ENCODE assay signal across 14 cellular contexts in the genomic region with DNA sequence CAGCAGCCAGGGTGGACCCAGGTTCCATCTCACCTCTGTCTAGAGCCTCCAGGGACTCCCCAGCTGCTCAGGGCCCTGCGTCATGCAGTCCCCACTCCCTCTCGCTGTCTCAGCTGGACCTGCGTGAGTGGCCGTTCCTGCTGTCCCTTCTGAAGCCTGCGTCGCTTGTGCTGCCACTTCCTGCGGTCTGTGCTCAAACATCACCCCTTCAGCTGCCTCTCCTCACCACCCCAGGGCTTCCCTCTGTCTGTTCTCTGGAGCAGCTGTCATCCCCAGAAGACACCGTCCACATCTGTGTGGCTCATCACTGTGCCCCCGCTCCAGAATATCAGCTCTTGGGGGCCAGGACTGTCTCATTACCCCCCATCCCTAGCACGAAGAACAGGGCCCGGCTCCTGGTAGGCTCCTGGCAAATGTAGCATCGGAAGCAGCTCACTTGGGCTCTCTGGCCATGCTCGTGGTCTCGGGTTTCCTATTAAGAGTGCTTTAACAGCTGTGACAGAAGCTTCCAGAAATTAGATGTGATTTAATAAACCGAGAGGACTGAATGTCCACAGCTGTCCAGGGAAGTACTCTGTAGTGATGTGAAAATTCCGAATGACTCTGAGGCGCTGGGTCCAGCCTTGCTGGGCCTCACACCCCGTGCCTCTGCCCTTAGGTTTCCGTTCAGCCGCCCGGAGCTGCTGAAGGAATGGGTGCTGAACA. TPM values are rescaled to one million over a fixed set of nuclear protein-coding genes. Genes with fewer than 3 reads are reported as not detected.
DNase-seq lines count a peak whose midpoint lies in the region; ATAC-seq, FAIRE-seq and TF ChIP-seq lines count a peak whose summit lies in the region.
"Had no signal": no experiment of that assay in that cellular context is flagged by ENCODE, and none has a peak within 500 bp of the region (broad histone marks: within the 10 kb centered on the region; RNA-seq: fewer than 3 reads in every experiment).

No MANE protein-coding gene starts in this region.

- peaks cover 2 to 49% (median 7%) of the 10 kb centered on the region in 3 donors for H3K36me3 Mint-ChIP-seq in CD8-positive, alpha-beta memory T cell
- peaks cover 20% of the 10 kb centered on the region for H3K36me3 Mint-ChIP-seq in neural progenitor cell

- no peaks in the 10 kb centered on the region for H3K9me3 Mint-ChIP-seq in CD8-positive, alpha-beta memory T cell
- H3K9me3 Mint-ChIP-seq in neural progenitor cell: no peaks in the 10 kb centered on the region
- H3K9me3 Mint-ChIP-seq: CD14-positive monocyte had no signal

- intact Hi-C loops in GM12878 (cut with micrococcal nuclease; ENCODE audit: unreplicated experiment): no loop called here

- TF ChIP-seq POLR2A in GM12878 (IDR thresholded peaks at IDR 0.05; ENCODE audit: low read depth, low read length): 0 out of 2 replicates have a peak, but pooled peaks have one; percentile 0

- no peak for TF ChIP-seq EP300 in GM12878 (IDR thresholded peaks at IDR 0.05; ENCODE audit: borderline replicate concordance in 1 of 2, control insufficient read depth in 1 of 2, low read depth in 2 of 2, low read length in 2 of 2)

- no peak for TF ChIP-seq RAD21 in GM12878 (IDR thresholded peaks at IDR 0.05; ENCODE audit: insufficient read depth, low read depth, low read length)

- RAD21 ChIA-PET in GM12878 (lab: Charles Lee; ENCODE audit: unreplicated experiment): no interaction called here

- peaks cover 1% of the 10 kb centered on the region for H3K36me3 ChIP-seq in CD8-positive, alpha-beta memory T cell (ENCODE audit: insufficient read depth, low read length)
- peaks cover 53% of the 10 kb centered on the region for H3K36me3 ChIP-seq in HUES64 (ENCODE audit: insufficient read depth, low read length)
- H3K36me3 ChIP-seq in GM12878 (ENCODE audit: control insufficient read depth in 2 of 2, insufficient read depth in 2 of 2, low read length in 1 of 2): peaks cover 3 to 9% of the 10 kb centered on the region in 2 experiments; a peak in 3 of 4 replicates
- H3K36me3 ChIP-seq in neural progenitor cell: no peaks in the 10 kb centered on the region

- no TSS peak for BruUV-seq in GM12878 (replicated peaks; lab: Mats Ljungman, UMichigan)

- FAIRE-seq in GM12878 (lab: Jason Lieb, UNC): no peak
- FAIRE-seq: K562 had no signal

- H3K4me3 Mint-ChIP-seq in CD8-positive, alpha-beta memory T cell: peak overlapping the region in 5 of 7 donors; percentile 48 to 90 (median 59)
- H3K4me3 Mint-ChIP-seq in neural progenitor cell: peak overlapping the region; percentile 47

- H2AFZ ChIP-seq in GM12878 (ENCODE audit: control insufficient read depth, low read depth, low read length) (no peak overlapping the region), neural progenitor cell (replicated peaks) (no peak overlapping the region)

- H3K4me1 ChIP-seq in CD8-positive, alpha-beta memory T cell (ENCODE audit: insufficient read depth, low read length): peaks cover 20% of the 10 kb centered on the region
- 0 out of 2 replicates have a peak, but pooled peaks cover 2% of the 10 kb centered on the region for H3K4me1 ChIP-seq in HUES64 (ENCODE audit: insufficient read depth, low read length)
- H3K4me1 ChIP-seq in GM12878 (ENCODE audit: control insufficient read depth, insufficient read depth, low read length): peaks cover 16% of the 10 kb centered on the region
- peaks cover 8% of the 10 kb centered on the region for H3K4me1 ChIP-seq in neural progenitor cell

- H3K4me1 Mint-ChIP-seq in CD8-positive, alpha-beta memory T cell: peaks cover 26 to 40% (median 26%) of the 10 kb centered on the region in 3 donors
- H3K4me1 Mint-ChIP-seq in neural progenitor cell: peaks cover 16% of the 10 kb centered on the region

- H3K27ac ChIP-seq in CD8-positive, alpha-beta memory T cell (ENCODE audit: low read depth, low read length): no peak overlapping the region
- H3K27ac ChIP-seq in HUES64 (ENCODE audit: low read depth, low read length): no peak overlapping the region
- H3K27ac ChIP-seq in GM12878 (ENCODE audit: control insufficient read depth, insufficient read depth): no peak overlapping the region
- H3K27ac ChIP-seq in neural progenitor cell: no peak overlapping the region
- H3K27ac ChIP-seq: Peyer's patch had no signal

- H3K4me3 ChIP-seq in CD8-positive, alpha-beta memory T cell (ENCODE audit: low read length): no peak overlapping the region
- H3K4me3 ChIP-seq in HUES64 (ENCODE audit: low read length): no peak overlapping the region
- no peak overlapping the region for H3K4me3 ChIP-seq in GM12878
- no peak overlapping the region for H3K4me3 ChIP-seq in neural progenitor cell
- H3K4me3 ChIP-seq: K562, Peyer's patch had no signal

- H3K79me2 ChIP-seq in GM12878 (ENCODE audit: control insufficient read depth, insufficient read depth, low read length): peaks cover 22% of the 10 kb centered on the region
- H3K79me2 ChIP-seq in neural progenitor cell (ENCODE audit: low read depth): peaks cover 28% of the 10 kb centered on the region

- H3K27ac Mint-ChIP-seq in CD8-positive, alpha-beta memory T cell: peak overlapping the region in 4 of 8 donors; percentile 35 to 73 (median 59)
- no peak overlapping the region for H3K27ac Mint-ChIP-seq in neural progenitor cell

- H3F3A ChIP-seq in neural progenitor cell (ENCODE audit: low read depth): peaks cover 19% of the 10 kb centered on the region

- H3K9ac ChIP-seq in HUES64 (ENCODE audit: low read depth, low read length) (0 out of 2 replicates have a peak overlapping the region, but pooled peaks have one; percentile 14), GM12878 (ENCODE audit: control insufficient read depth, insufficient read depth, low read length) (no peak overlapping the region), neural progenitor cell (no peak overlapping the region)

- CTCF ChIA-PET in CD8-positive, alpha-beta memory T cell (lab: Charles Lee): interaction anchor here (1.0 to 1.7 kb wide), 3 partner anchors 19 to 26 kb away, joined by 3 to 6 read pairs (median 4); a partner anchor contains a TSS
- CTCF ChIA-PET in GM12878 (lab: Yijun Ruan, JAX): no interaction called here

- in situ Hi-C loops in GM12878 (cut with MboI): no loop called here

- WGBS in HUES64: 94% methylated on average over 21 of the region's 21 CpGs
- WGBS in GM12878 (ENCODE audit: insufficient coverage, insufficient replicate concordance, low lambda C conversion rate, missing lambda C conversion rate): 92% methylated on average over 21 of the region's 21 CpGs

- POLR2A ChIA-PET in CD8-positive, alpha-beta memory T cell (lab: Charles Lee): no interaction called here
- POLR2A ChIA-PET in GM12878 (lab: Charles Lee): interaction anchor here (1.0 kb wide), 1 partner anchor 50 kb away, joined by 3 read pairs; no protein-coding TSS in a partner anchor

- H4K20me1 ChIP-seq in GM12878 (ENCODE audit: control insufficient read depth, insufficient read depth): no peaks in the 10 kb centered on the region
- peaks cover 30% of the 10 kb centered on the region for H4K20me1 ChIP-seq in neural progenitor cell (ENCODE audit: low read depth)

- H3K27me3 Mint-ChIP-seq in CD8-positive, alpha-beta memory T cell: no peaks in the 10 kb centered on the region
- H3K27me3 Mint-ChIP-seq in neural progenitor cell (ENCODE audit: insufficient read depth, low read depth): peaks cover 2% of the 10 kb centered on the region

- ATAC-seq in GM12878 (no peak), HG03521 (IDR thresholded peaks at IDR 0.05; ENCODE audit: unreplicated experiment) (no peak)
- ATAC-seq: K562 had no signal

- SMC1A ChIA-PET in GM12878 (lab: Charles Lee; ENCODE audit: uncharacterized antibody, unreplicated experiment): interaction anchor here (1.5 kb wide), 1 partner anchor 19 kb away, joined by 3 read pairs; no protein-coding TSS in a partner anchor

- no peak for DNase-seq in CD8-positive, alpha-beta memory T cell
- no peak for DNase-seq in GM12878 (ENCODE audit: low read depth, low spot score)
- no peak for DNase-seq in neural progenitor cell (ENCODE audit: low spot score)
- DNase-seq in NCI-H2196 (lab: John Stamatoyannopoulos, UW; ENCODE audit: unreplicated experiment): no peak
- DNase-seq in COLO829 (ENCODE audit: low spot score): no peak
- DNase-seq: activated CD4-positive, alpha-beta T cell treated with anti-CD3 and anti-CD28 coated beads, Interleukin-2, amount 50 U/mL, for 1 hour; cerebellar nuclear complex; NCI-H1436; NCI-H524 treated with DMSO at 0.1 percent for 48 hours; Peyer's patch had no signal

- TF ChIP-seq CTCF in GM12878 (IDR thresholded peaks at IDR 0.05 in 2 of 3, conservative IDR thresholded peaks at IDR 0.05 in 1 of 3; ENCODE audit: control insufficient read depth in 2 of 3, extremely low read depth in 1 of 3, insufficient read depth in 1 of 3, low read depth in 3 of 3, low read length in 3 of 3) (no peak), neural progenitor cell (IDR thresholded peaks at IDR 0.05) (no peak)

- H3K9me3 ChIP-seq in CD8-positive, alpha-beta memory T cell (ENCODE audit: low read length): no peaks in the 10 kb centered on the region
- H3K9me3 ChIP-seq in HUES64 (ENCODE audit: insufficient read depth, low read depth, low read length) (no peaks in the 10 kb centered on the region), GM12878 (replicated peaks; ENCODE audit: control insufficient read depth, insufficient read depth, low read length) (no peaks in the 10 kb centered on the region), neural progenitor cell (ENCODE audit: low read depth) (no peaks in the 10 kb centered on the region)
- H3K9me3 ChIP-seq: Peyer's patch had no signal

- H3K4me2 ChIP-seq in GM12878 (ENCODE audit: control insufficient read depth, insufficient read depth) (no peak overlapping the region), neural progenitor cell (no peak overlapping the region)

- H3K27me3 ChIP-seq in CD8-positive, alpha-beta memory T cell (ENCODE audit: insufficient read depth, low read length, poor library complexity, severe bottlenecking): no peaks in the 10 kb centered on the region
- H3K27me3 ChIP-seq in HUES64 (ENCODE audit: insufficient read depth, low read length): no peaks in the 10 kb centered on the region
- no peaks in the 10 kb centered on the region for H3K27me3 ChIP-seq in GM12878 (replicated peaks in 1 of 2; ENCODE audit: control insufficient read depth in 2 of 2, insufficient read depth in 2 of 2, low read length in 1 of 2)
- no peaks in the 10 kb centered on the region for H3K27me3 ChIP-seq in neural progenitor cell
- H3K27me3 ChIP-seq: Peyer's patch had no signal

RNA-seq across cellular contexts. Expression of a gene that starts 3.3 kb away (rescaled TPM):
- total RNA-seq in CD8-positive, alpha-beta memory T cell: 10 to 100 TPM; 18.3 to 20.6 TPM
- 24.0 TPM for polyA plus RNA-seq in CD8-positive, alpha-beta memory T cell
- 12.7 TPM for polyA plus RNA-seq in HUES64 (2013, experiment 1 of 2)
- 13.1 TPM for polyA plus RNA-seq in HUES64 (2013, experiment 2 of 2)
- total RNA-seq in GM12878 (2013; cell fraction: nucleolus; rRNA removed): 27.0 and 29.5 TPM in 2 replicates
- total RNA-seq in GM12878 (2014; rRNA removed) (19.5 and 21.5 TPM in 2 replicates), GM12878 (2014; rRNA removed; fragmentation: Illumina TruSeq; extraction: Trizol) (9.7 TPM in 2 replicates), GM12878 (2021) (12.0 TPM in 2 replicates), neural progenitor cell (ENCODE audit: low replicate concordance) (25.0 and 37.2 TPM in 2 replicates)
- 5.1 TPM for polyA plus RNA-seq in GM12878 (2011; ENCODE audit: low read depth)
- polyA plus RNA-seq in GM12878 (2011; rRNA removed) (6.6 and 11.8 TPM in 2 replicates), GM12878 (2014; fragmentation: Illumina TruSeq; extraction: Trizol) (0.54 and 8.3 TPM in 2 replicates), GM12878 (2014; fragmentation: Nextera tagmentation; extraction: Ambion mirVana) (1 to 10 TPM; 1.5 to 2.8 TPM), GM12878 (2014; rRNA removed) (16.3 and 16.5 TPM in 2 replicates), GM12878 (2016; fragmentation: Nextera tagmentation; extraction: Ambion mirVana) (10 to 100 TPM; 16.8 to 17.3 TPM)
- 14.6 and 21.4 TPM in 2 replicates for polyA plus RNA-seq in GM12878 (2011; cell fraction: cytosol; rRNA removed)
- polyA plus RNA-seq in GM12878 (2011; cell fraction: nucleus; rRNA removed): 30.1 and 32.8 TPM in 2 replicates
- polyA plus RNA-seq in GM12878 (2012): 10.8 and 16.6 TPM in 2 replicates
- 10.4 and 27.9 TPM in 2 replicates for polyA minus RNA-seq in GM12878 (2011; rRNA and poly(A)+ RNA removed)
- polyA minus RNA-seq in GM12878 (2011; cell fraction: cytosol; rRNA and poly(A)+ RNA removed): 6.7 and 8.2 TPM in 2 replicates
- 14.0 and 26.0 TPM in 2 replicates for polyA minus RNA-seq in GM12878 (2011; cell fraction: nucleus; rRNA and poly(A)+ RNA removed)

RNA-seq across cellular contexts. Expression of a gene that starts 14.5 kb away (rescaled TPM):
- total RNA-seq in CD8-positive, alpha-beta memory T cell: 10 to 100 TPM; 12.5 to 14.0 TPM
- polyA plus RNA-seq in CD8-positive, alpha-beta memory T cell: 4.9 TPM
- 22.4 TPM for polyA plus RNA-seq in HUES64 (2013, experiment 1 of 2)
- 25.9 TPM for polyA plus RNA-seq in HUES64 (2013, experiment 2 of 2)
- total RNA-seq in GM12878 (2013; cell fraction: nucleolus; rRNA removed): 8.1 and 8.4 TPM in 2 replicates
- total RNA-seq in GM12878 (2014; rRNA removed): 5.1 and 5.7 TPM in 2 replicates
- 4.4 and 4.6 TPM in 2 replicates for total RNA-seq in GM12878 (2014; rRNA removed; fragmentation: Illumina TruSeq; extraction: Trizol)
- total RNA-seq in GM12878 (2021): 15.4 and 15.6 TPM in 2 replicates
- 9.0 TPM for polyA plus RNA-seq in GM12878 (2011; ENCODE audit: low read depth)
- polyA plus RNA-seq in GM12878 (2011; rRNA removed): 4.9 and 5.1 TPM in 2 replicates
- polyA plus RNA-seq in GM12878 (2011; cell fraction: cytosol; rRNA removed): 4.1 and 5.2 TPM in 2 replicates
- 13.9 and 15.6 TPM in 2 replicates for polyA plus RNA-seq in GM12878 (2011; cell fraction: nucleus; rRNA removed)
- polyA plus RNA-seq in GM12878 (2012): 14.2 and 16.0 TPM in 2 replicates
- 6.1 and 8.2 TPM in 2 replicates for polyA plus RNA-seq in GM12878 (2014; fragmentation: Illumina TruSeq; extraction: Trizol)
- 1 to 10 TPM in 1 of 2 experiments, under 1 TPM in 1; 0.87 to 1.9 TPM for polyA plus RNA-seq in GM12878 (2014; fragmentation: Nextera tagmentation; extraction: Ambion mirVana)
- 6.4 and 8.2 TPM in 2 replicates for polyA plus RNA-seq in GM12878 (2014; rRNA removed)
- 1 to 10 TPM; 4.8 to 5.2 TPM for polyA plus RNA-seq in GM12878 (2016; fragmentation: Nextera tagmentation; extraction: Ambion mirVana)
- polyA minus RNA-seq in GM12878 (2011; rRNA and poly(A)+ RNA removed): 4.2 and 6.0 TPM in 2 replicates
- polyA minus RNA-seq in GM12878 (2011; cell fraction: cytosol; rRNA and poly(A)+ RNA removed): 3.0 and 3.1 TPM in 2 replicates
- 1.7 and 3.3 TPM in 2 replicates for polyA minus RNA-seq in GM12878 (2011; cell fraction: nucleus; rRNA and poly(A)+ RNA removed)
- total RNA-seq in neural progenitor cell (ENCODE audit: low replicate concordance): 32.0 and 35.6 TPM in 2 replicates

RNA-seq across cellular contexts. Expression of a gene that starts 25.3 kb away (rescaled TPM):
- total RNA-seq in CD8-positive, alpha-beta memory T cell: 10 to 100 TPM; 36.4 to 37.3 TPM
- polyA plus RNA-seq in CD8-positive, alpha-beta memory T cell: 31.6 TPM
- 12.7 TPM for polyA plus RNA-seq in HUES64 (2013, experiment 1 of 2)
- 10.0 TPM for polyA plus RNA-seq in HUES64 (2013, experiment 2 of 2)
- total RNA-seq in GM12878 (2013; cell fraction: nucleolus; rRNA removed): 16.3 and 18.5 TPM in 2 replicates
- total RNA-seq in GM12878 (2014; rRNA removed): 7.9 and 10.1 TPM in 2 replicates
- total RNA-seq in GM12878 (2014; rRNA removed; fragmentation: Illumina TruSeq; extraction: Trizol): 3.5 and 3.9 TPM in 2 replicates
- total RNA-seq in GM12878 (2021): 11.0 and 12.2 TPM in 2 replicates
- polyA plus RNA-seq in GM12878 (2011; ENCODE audit: low read depth): 4.6 TPM
- 1.9 and 2.5 TPM in 2 replicates for polyA plus RNA-seq in GM12878 (2011; rRNA removed)
- polyA plus RNA-seq in GM12878 (2011; cell fraction: cytosol; rRNA removed): 4.4 and 4.5 TPM in 2 replicates
- 9.7 and 11.7 TPM in 2 replicates for polyA plus RNA-seq in GM12878 (2011; cell fraction: nucleus; rRNA removed)
- polyA plus RNA-seq in GM12878 (2012): 10.8 and 15.1 TPM in 2 replicates
- 1.5 and 4.2 TPM in 2 replicates for polyA plus RNA-seq in GM12878 (2014; fragmentation: Illumina TruSeq; extraction: Trizol)
- 1 to 10 TPM in 1 of 2 experiments, under 1 TPM in 1; 0.76 to 1.2 TPM for polyA plus RNA-seq in GM12878 (2014; fragmentation: Nextera tagmentation; extraction: Ambion mirVana)
- polyA plus RNA-seq in GM12878 (2014; rRNA removed): 6.3 and 7.3 TPM in 2 replicates
- polyA plus RNA-seq in GM12878 (2016; fragmentation: Nextera tagmentation; extraction: Ambion mirVana): 1 to 10 TPM; 7.7 to 9.2 TPM
- polyA minus RNA-seq in GM12878 (2011; rRNA and poly(A)+ RNA removed): 6.1 and 12.7 TPM in 2 replicates
- polyA minus RNA-seq in GM12878 (2011; cell fraction: cytosol; rRNA and poly(A)+ RNA removed): 5.2 and 9.1 TPM in 2 replicates
- polyA minus RNA-seq in GM12878 (2011; cell fraction: nucleus; rRNA and poly(A)+ RNA removed): 5.9 and 8.9 TPM in 2 replicates
- total RNA-seq in neural progenitor cell (ENCODE audit: low replicate concordance): 4.8 and 7.2 TPM in 2 replicates

RNA-seq across cellular contexts. Expression of a gene that starts 48.2 kb away (rescaled TPM):
- 10 to 100 TPM; 25.0 to 31.7 TPM for total RNA-seq in CD8-positive, alpha-beta memory T cell
- polyA plus RNA-seq in CD8-positive, alpha-beta memory T cell: 24.1 TPM
- 16.3 TPM for polyA plus RNA-seq in HUES64 (2013, experiment 1 of 2)
- polyA plus RNA-seq in HUES64 (2013, experiment 2 of 2): 12.2 TPM
- total RNA-seq in GM12878 (2013; cell fraction: nucleolus; rRNA removed): 40.4 and 45.4 TPM in 2 replicates
- total RNA-seq in GM12878 (2014; rRNA removed): 13.6 and 16.3 TPM in 2 replicates
- total RNA-seq in GM12878 (2014; rRNA removed; fragmentation: Illumina TruSeq; extraction: Trizol): 14.5 and 18.8 TPM in 2 replicates
- 23.6 and 27.8 TPM in 2 replicates for total RNA-seq in GM12878 (2021)
- polyA plus RNA-seq in GM12878 (2011; ENCODE audit: low read depth): 8.7 TPM
- polyA plus RNA-seq in GM12878 (2011; rRNA removed): 10.8 and 17.2 TPM in 2 replicates
- polyA plus RNA-seq in GM12878 (2011; cell fraction: cytosol; rRNA removed): 19.4 and 33.6 TPM in 2 replicates
- polyA plus RNA-seq in GM12878 (2011; cell fraction: nucleus; rRNA removed): 68.9 and 75.7 TPM in 2 replicates
- polyA plus RNA-seq in GM12878 (2012): 21.0 and 24.5 TPM in 2 replicates
- polyA plus RNA-seq in GM12878 (2014; fragmentation: Illumina TruSeq; extraction: Trizol): 7.6 and 9.9 TPM in 2 replicates
- polyA plus RNA-seq in GM12878 (2014; fragmentation: Nextera tagmentation; extraction: Ambion mirVana): 1 to 10 TPM in 1 of 2 experiments, under 1 TPM in 1; 1.00 to 3.3 TPM
- 25.3 and 26.3 TPM in 2 replicates for polyA plus RNA-seq in GM12878 (2014; rRNA removed)
- polyA plus RNA-seq in GM12878 (2016; fragmentation: Nextera tagmentation; extraction: Ambion mirVana): 10 to 100 TPM; 16.3 to 18.7 TPM
- polyA minus RNA-seq in GM12878 (2011; rRNA and poly(A)+ RNA removed): 11.6 and 23.8 TPM in 2 replicates
- polyA minus RNA-seq in GM12878 (2011; cell fraction: cytosol; rRNA and poly(A)+ RNA removed): 8.4 and 10.8 TPM in 2 replicates
- 20.1 and 31.1 TPM in 2 replicates for polyA minus RNA-seq in GM12878 (2011; cell fraction: nucleus; rRNA and poly(A)+ RNA removed)
- 18.3 and 28.3 TPM in 2 replicates for total RNA-seq in neural progenitor cell (ENCODE audit: low replicate concordance)
